14 cellular contexts compared by ENCODE assay signal in the genomic region with DNA sequence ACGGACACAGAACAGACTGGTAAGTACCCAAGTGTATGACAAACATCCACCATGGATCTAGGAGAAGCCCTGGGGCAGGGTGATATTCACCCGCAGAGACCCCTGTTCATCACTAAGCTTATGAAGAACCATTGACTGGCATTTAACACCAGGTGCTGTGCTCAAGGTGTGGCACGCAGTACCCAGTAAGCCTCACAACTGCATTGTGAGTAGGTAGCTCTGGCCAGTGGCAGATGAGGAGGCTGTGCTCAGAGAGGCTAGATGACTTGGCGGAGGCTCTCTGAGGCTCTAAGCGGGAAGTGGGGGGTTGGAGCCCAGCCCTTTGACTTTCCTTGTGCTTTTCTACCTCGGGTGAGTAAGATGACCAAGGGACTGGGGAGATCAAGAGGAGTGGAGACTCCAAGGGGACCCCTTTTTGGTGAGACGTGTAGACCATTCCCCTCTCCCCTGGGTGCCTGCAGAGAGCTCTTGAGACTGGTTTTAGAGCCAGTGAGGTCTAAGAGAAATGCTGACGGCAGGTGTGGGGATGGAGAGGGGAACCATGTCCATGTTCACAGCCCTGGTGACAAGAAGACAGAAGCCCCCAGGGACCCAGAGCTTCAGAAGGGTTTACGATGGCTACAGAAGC.
DNase-seq lines count a peak whose midpoint lies in the region; ATAC-seq, FAIRE-seq and TF ChIP-seq lines count a peak whose summit lies in the region.
"Had no signal": no experiment of that assay in that cellular context is flagged by ENCODE, and none has a peak within 500 bp of the region (broad histone marks: within the 10 kb centered on the region; RNA-seq: fewer than 3 reads in every experiment).

No MANE protein-coding gene starts in this region.

- no peaks in the 10 kb centered on the region for H3K36me3 Mint-ChIP-seq in activated naive CD4-positive, alpha-beta T cell treated with anti-CD3 and anti-CD28 coated beads, Interleukin-2, amount 10 ng/mL, durations not matched to agents 7 days and 5 days
- H3K36me3 Mint-ChIP-seq in stimulated activated memory B cell treated with anti-CD40 and anti-IgM and Interleukin-4, amounts not matched to agents 10 μg/mL and 1 μg/mL and 100 μg/mL, for 72 hours, result no peaks in the 10 kb centered on the region

- TF ChIP-seq CTCF in OCI-LY3 (IDR thresholded peaks at IDR 0.05; ENCODE audit: low read depth, low read length), result no peak
- TF ChIP-seq CTCF in H1 (IDR thresholded peaks at IDR 0.05; ENCODE audit: control extremely low read depth in 1 of 3, insufficient read depth in 1 of 3, low read depth in 1 of 3, low read length in 3 of 3), result no peak

- H4K20me1 ChIP-seq in OCI-LY3 (ENCODE audit: insufficient read depth, low read length), result no peaks in the 10 kb centered on the region
- H4K20me1 ChIP-seq in H1 (replicated peaks in 1 of 2; ENCODE audit: control insufficient read depth in 1 of 2, insufficient read depth in 2 of 2, low read length in 2 of 2), result no peaks in the 10 kb centered on the region

- no peak overlapping the region for H2BK120ac ChIP-seq in H1 (replicated peaks; ENCODE audit: low read depth, low read length)

- peak overlapping the region; percentile 79 for H3K4me3 Mint-ChIP-seq in activated naive CD4-positive, alpha-beta T cell treated with anti-CD3 and anti-CD28 coated beads, Interleukin-2, amount 10 ng/mL, durations not matched to agents 7 days and 5 days
- no peak overlapping the region for H3K4me3 Mint-ChIP-seq in stimulated activated memory B cell treated with anti-CD40 and anti-IgM and Interleukin-4, amounts not matched to agents 10 μg/mL and 1 μg/mL and 100 μg/mL, for 72 hours

- no peaks in the 10 kb centered on the region for H3K23me2 ChIP-seq in H1 (ENCODE audit: low read depth, low read length)

- H3K18ac ChIP-seq in H1 (ENCODE audit: extremely low read depth, low read length), result no peak overlapping the region

- H4K8ac ChIP-seq in H1 (ENCODE audit: extremely low read depth, insufficient read depth, low read length), result no peak overlapping the region

- H3K4me1 Mint-ChIP-seq in activated naive CD4-positive, alpha-beta T cell treated with anti-CD3 and anti-CD28 coated beads, Interleukin-2, amount 10 ng/mL, durations not matched to agents 7 days and 5 days, result peaks cover 34% of the 10 kb centered on the region
- H3K4me1 Mint-ChIP-seq in stimulated activated memory B cell treated with anti-CD40 and anti-IgM and Interleukin-4, amounts not matched to agents 10 μg/mL and 1 μg/mL and 100 μg/mL, for 72 hours, result peaks cover 22% of the 10 kb centered on the region

- H3K9me3 Mint-ChIP-seq in activated naive CD4-positive, alpha-beta T cell treated with anti-CD3 and anti-CD28 coated beads, Interleukin-2, amount 10 ng/mL, durations not matched to agents 7 days and 5 days, result no peaks in the 10 kb centered on the region
- no peaks in the 10 kb centered on the region for H3K9me3 Mint-ChIP-seq in stimulated activated memory B cell treated with anti-CD40 and anti-IgM and Interleukin-4, amounts not matched to agents 10 μg/mL and 1 μg/mL and 100 μg/mL, for 72 hours

- H3K56ac ChIP-seq in H1 (replicated peaks; ENCODE audit: insufficient read length, low read depth, low read length), result no peak overlapping the region

- no peak overlapping the region for H3K27ac Mint-ChIP-seq in activated naive CD4-positive, alpha-beta T cell treated with anti-CD3 and anti-CD28 coated beads, Interleukin-2, amount 10 ng/mL, durations not matched to agents 7 days and 5 days
- H3K27ac Mint-ChIP-seq in stimulated activated memory B cell treated with anti-CD40 and anti-IgM and Interleukin-4, amounts not matched to agents 10 μg/mL and 1 μg/mL and 100 μg/mL, for 72 hours, result peak overlapping the region; percentile 84

- H3K4me1 ChIP-seq in OCI-LY3 (ENCODE audit: low read length), result peaks cover 28% of the 10 kb centered on the region
- no peaks in the 10 kb centered on the region; a peak in 1 of 7 replicates for H3K4me1 ChIP-seq in H1 (replicated peaks in 1 of 4; ENCODE audit: control insufficient read depth in 3 of 4, insufficient read depth in 4 of 4, low read length in 3 of 4)

- H3K9me3 ChIP-seq in OCI-LY3 (ENCODE audit: insufficient read depth, low read length) (no peaks in the 10 kb centered on the region), H1 (ENCODE audit: insufficient read depth in 2 of 2, low read depth in 1 of 2, low read length in 1 of 2) (no peaks in the 10 kb centered on the region)

- CTCF ChIA-PET in activated naive CD4-positive, alpha-beta T cell treated with anti-CD3 and anti-CD28 coated beads, Interleukin-2, amount 10 ng/mL, durations not matched to agents 7 days and 5 days (lab: Charles Lee), result interaction anchor here (0.6 to 2.6 kb wide), 5 partner anchors 9 to 232 kb away, joined by 3 to 11 read pairs (median 3); no protein-coding TSS in a partner anchor
- CTCF ChIA-PET in H1 (lab: Charles Lee; ENCODE audit: partially characterized antibody), result interaction anchor here (0.8 to 2.4 kb wide), 4 partner anchors 12 to 340 kb away, joined by 3 to 22 read pairs (median 3); no protein-coding TSS in a partner anchor

- no peaks in the 10 kb centered on the region for H3K79me2 ChIP-seq in OCI-LY3 (ENCODE audit: low read length)
- H3K79me2 ChIP-seq in H1 (ENCODE audit: control insufficient read depth in 1 of 2, insufficient read depth in 2 of 2, low read length in 2 of 2), result no peaks in the 10 kb centered on the region

- no peak overlapping the region for H4K5ac ChIP-seq in H1 (ENCODE audit: insufficient read length, low read depth, low read length)

- ATAC-seq in stimulated activated memory B cell treated with anti-CD40 and anti-IgM and Interleukin-4, amounts not matched to agents 10 μg/mL and 1 μg/mL and 100 μg/mL, for 72 hours, result no peak
- ATAC-seq: HepG2 had no signal

- H2BK12ac ChIP-seq in H1 (ENCODE audit: low read depth, low read length), result no peak overlapping the region

- H3K4ac ChIP-seq in H1 (replicated peaks; ENCODE audit: insufficient read length, low read depth, low read length), result no peak overlapping the region

- no peak overlapping the region for H2AK5ac ChIP-seq in H1 (ENCODE audit: low read depth, low read length)

- POLR2A ChIA-PET in H1 (lab: Charles Lee; ENCODE audit: partially characterized antibody), result no interaction called here

- H2BK5ac ChIP-seq in H1 (ENCODE audit: low read depth, low read length), result no peak overlapping the region

- H3K27me3 ChIP-seq in OCI-LY3 (ENCODE audit: low read depth, low read length) (no peaks in the 10 kb centered on the region), H1 (replicated peaks in 1 of 4; ENCODE audit: control insufficient read depth in 3 of 4, extremely low read depth in 1 of 4, insufficient read depth in 3 of 4, low read length in 3 of 4) (no peaks in the 10 kb centered on the region)

- H3K23ac ChIP-seq in H1 (ENCODE audit: insufficient read length), result no peak overlapping the region

- FAIRE-seq in H1 (lab: Jason Lieb, UNC), result no peak
- FAIRE-seq: HepG2 had no signal

- peak overlapping the region; percentile 86 for H3K4me2 ChIP-seq in OCI-LY3 (ENCODE audit: low read length)
- H3K4me2 ChIP-seq in H1 (ENCODE audit: insufficient read depth in 1 of 2, low read depth in 2 of 2, low read length in 2 of 2), result no peak overlapping the region

- peak overlapping the region; percentile 74; the same call in 1 of the 2 replicates for H3K4me3 ChIP-seq in OCI-LY3 (ENCODE audit: low read length)
- no peak overlapping the region for H3K4me3 ChIP-seq in H1 (ENCODE audit: extremely low read depth in 1 of 4, insufficient read depth in 2 of 4, low read depth in 3 of 4, low read length in 4 of 4)

- 0 out of 2 replicates have a peak overlapping the region, but pooled peaks have one; percentile 95 for H2AFZ ChIP-seq in OCI-LY3 (ENCODE audit: low read depth, low read length)
- peak overlapping the region; percentile 85; the same call in 1 of the 2 replicates for H2AFZ ChIP-seq in H1 (ENCODE audit: low read length)

- no peak for TF ChIP-seq POLR2A in H1 (IDR thresholded peaks at IDR 0.05; ENCODE audit: control extremely low read depth in 1 of 2, low read depth in 2 of 2, low read length in 2 of 2)

- no peak overlapping the region for H4K91ac ChIP-seq in H1 (replicated peaks; ENCODE audit: insufficient read length, low read length)

- no peak for TF ChIP-seq RAD21 in H1 (IDR thresholded peaks at IDR 0.05 in 1 of 2, conservative IDR thresholded peaks at IDR 0.05 in 1 of 2; ENCODE audit: low read depth in 2 of 2, low read length in 2 of 2)

- no peak overlapping the region for H2BK20ac ChIP-seq in H1 (ENCODE audit: low read length)

- no peaks in the 10 kb centered on the region; the same call in 1 of the 2 replicates for H3K79me1 ChIP-seq in H1 (ENCODE audit: low read depth, low read length)

- no peak for DNase-seq in activated naive CD4-positive, alpha-beta T cell treated with anti-CD3 and anti-CD28 coated beads, Interleukin-2, amount 10 ng/mL, durations not matched to agents 7 days and 5 days
- DNase-seq in activated naive CD4-positive, alpha-beta T cell treated with Interleukin-2 at 50 U/mL for 16 hours, result no peak
- DNase-seq in H1 (ENCODE audit: low read depth in 1 of 2, low spot score in 2 of 2) (peak in 1 of 2 experiments; percentile 31), OCI-M1 (lab: John Stamatoyannopoulos, UW) (no peak), SW480 (ENCODE audit: low spot score) (no peak), RPMI8226 (no peak)
- DNase-seq: mesenchymal stem cell, NCI-H1436 treated with DMSO at 0.1 percent for 48 hours, NCI-H526 treated with DMSO at 0.1 percent for 48 hours, posterior cingulate gyrus, SHP77 treated with DMSO at 0.1 percent for 48 hours had no signal

- 84% methylated on average over 9 of the region's 9 CpGs; no CpG with 5 or more reads in 1 of the 2 experiments for WGBS in H1 (ENCODE audit: extremely low coverage in 1 of 2, insufficient coverage in 1 of 2, insufficient read length in 1 of 2, insufficient replicate concordance in 2 of 2, low coverage in 1 of 2, low lambda C conversion rate in 2 of 2, missing lambda C conversion rate in 1 of 2), 2 experiments

- H3K27ac ChIP-seq in OCI-LY3 (ENCODE audit: low read length) (no peak overlapping the region), H1 (ENCODE audit: low read depth, low read length) (no peak overlapping the region)

- no peak for TF ChIP-seq EP300 in H1 (IDR thresholded peaks at IDR 0.05; ENCODE audit: borderline replicate concordance in 1 of 2, low read depth in 2 of 2, low read length in 2 of 2)

- H3K36me3 ChIP-seq in OCI-LY3 (replicated peaks; ENCODE audit: low read depth, low read length) (no peaks in the 10 kb centered on the region), H1 (ENCODE audit: control insufficient read depth in 2 of 4, insufficient read depth in 4 of 4, low read length in 3 of 4) (no peaks in the 10 kb centered on the region)

- peaks cover 17% of the 10 kb centered on the region for H3K27me3 Mint-ChIP-seq in activated naive CD4-positive, alpha-beta T cell treated with anti-CD3 and anti-CD28 coated beads, Interleukin-2, amount 10 ng/mL, durations not matched to agents 7 days and 5 days
- H3K27me3 Mint-ChIP-seq in stimulated activated memory B cell treated with anti-CD40 and anti-IgM and Interleukin-4, amounts not matched to agents 10 μg/mL and 1 μg/mL and 100 μg/mL, for 72 hours, result peaks cover 23% of the 10 kb centered on the region

- H3K14ac ChIP-seq in H1 (ENCODE audit: insufficient read length), result no peak overlapping the region

- H3K9ac ChIP-seq in OCI-LY3 (ENCODE audit: low read length) (no peak overlapping the region), H1 (replicated peaks in 1 of 4; ENCODE audit: extremely low read depth in 1 of 4, low read depth in 3 of 4, low read length in 3 of 4) (no peak overlapping the region)

- no peak overlapping the region for H2BK15ac ChIP-seq in H1 (ENCODE audit: low read length)
